In the genomic region with DNA sequence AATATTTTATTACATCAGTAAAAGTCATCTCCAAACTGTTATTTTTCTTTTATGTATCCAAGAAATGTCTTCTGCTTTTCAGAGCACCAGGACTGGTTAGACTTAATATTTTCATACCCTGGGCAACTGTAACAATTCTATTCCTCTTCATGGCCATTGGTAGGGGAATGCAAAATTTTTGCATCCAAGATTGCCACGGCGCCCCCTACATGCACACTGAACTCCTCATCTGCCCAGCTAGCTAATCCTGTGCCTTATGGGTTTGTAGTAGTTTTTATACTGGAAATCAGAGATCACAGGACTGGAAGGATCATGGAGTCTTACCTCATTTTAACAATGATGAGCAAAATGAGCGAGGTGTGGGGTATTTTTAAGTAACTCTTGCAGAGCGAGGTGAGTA, we compare ENCODE assay signal across 8 cellular contexts.
A peak's percentile ranks its signal among the peaks of the same experiment; 100 is the strongest.
DNase-seq lines count a peak whose midpoint lies in the region; ATAC-seq, FAIRE-seq and TF ChIP-seq lines count a peak whose summit lies in the region.

No MANE protein-coding gene starts in this region.

- FAIRE-seq in HepG2 (lab: Jason Lieb, UNC), result no peak

- no peak overlapping the region for H3K27ac ChIP-seq in HepG2 (ENCODE audit: extremely low read length, insufficient read depth, low read length)

- H3K27me3 ChIP-seq in HepG2 (ENCODE audit: control insufficient read depth in 1 of 2, insufficient read depth in 2 of 2, low read length in 2 of 2), result no peaks in the 10 kb centered on the region

- no peaks in the 10 kb centered on the region for H3K36me3 ChIP-seq in HepG2 (replicated peaks in 1 of 2; ENCODE audit: control insufficient read depth in 1 of 2, insufficient read depth in 2 of 2, low read length in 2 of 2)

- TF ChIP-seq RAD21 in HepG2 (CRISPR knock-in tag; IDR thresholded peaks at IDR 0.05), result no peak

- peak; percentile 50 for TF ChIP-seq CTCF in HepG2 (CRISPR knock-in tag; IDR thresholded peaks at IDR 0.05)

- DNase-seq in CMK (ENCODE audit: low read depth) (peak; percentile 9), NAMALWA (ENCODE audit: low spot score) (peak; percentile 36), HepG2 (ENCODE audit: low spot score) (no peak), middle frontal gyrus (ENCODE audit: extremely low spot score, low spot score) (no peak), NCI-H1048 (lab: John Stamatoyannopoulos, UW) (no peak), NCI-H1436 treated with DMSO at 0.1 percent for 48 hours (lab: John Stamatoyannopoulos, UW) (no peak)
- DNase-seq in activated effector memory CD4-positive, alpha-beta T cell treated with anti-CD3 and anti-CD28 coated beads, Interleukin-2, amount 50 U/mL, for 16 hours, result peak; percentile 78

- no peak overlapping the region for H3K4me3 ChIP-seq in HepG2 (replicated peaks in 1 of 3; ENCODE audit: insufficient read depth in 1 of 3, low read depth in 2 of 3, low read length in 3 of 3)

- BruUV-seq in HepG2 (replicated peaks; lab: Mats Ljungman, UMichigan), result no TSS peak

- 91% methylated on average over 4 of the region's 4 CpGs for WGBS in HepG2 (ENCODE audit: low lambda C conversion rate)

- TF ChIP-seq EP300 in HepG2 (IDR thresholded peaks at IDR 0.05; ENCODE audit: low read depth in 2 of 2, low read length in 2 of 2) (no peak), HepG2 (CRISPR knock-in tag; IDR thresholded peaks at IDR 0.05; ENCODE audit: borderline replicate concordance) (no peak)

- H3K79me2 ChIP-seq in HepG2 (ENCODE audit: insufficient read depth, low read length), result no peaks in the 10 kb centered on the region

- POLR2A ChIA-PET in HepG2 (lab: Yijun Ruan, JAX), result no interaction called here

- in situ Hi-C loops in HepG2 (cut with HindIII; ENCODE audit: extremely low pct_ligation_motif_present, low pct_unique_long_range_greater_than_20kb), result loop anchor here (10.0 kb wide), 1 partner anchor 299 kb away; no protein-coding TSS in a partner anchor

- CTCF ChIA-PET in HepG2 (lab: Yijun Ruan, JAX; ENCODE audit: low intra/inter-chr PET ratio, low total read pairs), result interaction anchor here (1.3 kb wide), 1 partner anchor 284 kb away, joined by 5 read pairs; no protein-coding TSS in a partner anchor

- intact Hi-C loops in HepG2 (cut with micrococcal nuclease; ENCODE audit: unreplicated experiment), result loop anchor here (5.0 kb wide), 1 partner anchor 282 kb away; no protein-coding TSS in a partner anchor

- H4K20me1 ChIP-seq in HepG2 (ENCODE audit: insufficient read depth, low read length), result no peaks in the 10 kb centered on the region

- no peak overlapping the region for H3K4me2 ChIP-seq in HepG2 (ENCODE audit: low read depth, low read length)

- no peak overlapping the region for H2AFZ ChIP-seq in HepG2 (ENCODE audit: low read length)

- no peak for TF ChIP-seq POLR2A in HepG2 (IDR thresholded peaks at IDR 0.05; ENCODE audit: insufficient read depth in 1 of 2, low read depth in 2 of 2, low read length in 2 of 2)

- no peak overlapping the region for H3K9ac ChIP-seq in HepG2 (ENCODE audit: insufficient read depth, low read depth, low read length)

- no peaks in the 10 kb centered on the region for H3K4me1 ChIP-seq in HepG2 (ENCODE audit: insufficient read depth, low read length)

- ATAC-seq in HepG2 (peak; percentile 51; the same call in 2 of the 3 replicates), HG03280 (IDR thresholded peaks at IDR 0.05; ENCODE audit: unreplicated experiment) (no peak)

- H3K9me3 ChIP-seq in HepG2 (ENCODE audit: low read length), result no peaks in the 10 kb centered on the region

TF ChIP-seq in HepG2, 621 proteins besides CTCF, POLR2A, EP300 and RAD21:
- TF ChIP-seq ZNF496 (CRISPR knock-in tag; IDR thresholded peaks at IDR 0.05; ENCODE audit: insufficient replicate concordance) (no peak), STAG1 (CRISPR knock-in tag; IDR thresholded peaks at IDR 0.05) (peak; percentile 54)

Comparison
In these comparisons a context has a peak if more than half of its experiments do, and no peak if none do; other contexts are left out.
1. DNase-seq: peak in CMK (single experiment), NAMALWA (single experiment) and activated effector memory CD4-positive, alpha-beta T cell treated with anti-CD3 and anti-CD28 coated beads, Interleukin-2, amount 50 U/mL, for 16 hours (single experiment); none in HepG2 (single experiment), middle frontal gyrus (single experiment), NCI-H1048 (single experiment) and NCI-H1436 treated with DMSO at 0.1 percent for 48 hours (single experiment).